Comparison of ENCODE assay signal across 13 cellular contexts in the genomic region with DNA sequence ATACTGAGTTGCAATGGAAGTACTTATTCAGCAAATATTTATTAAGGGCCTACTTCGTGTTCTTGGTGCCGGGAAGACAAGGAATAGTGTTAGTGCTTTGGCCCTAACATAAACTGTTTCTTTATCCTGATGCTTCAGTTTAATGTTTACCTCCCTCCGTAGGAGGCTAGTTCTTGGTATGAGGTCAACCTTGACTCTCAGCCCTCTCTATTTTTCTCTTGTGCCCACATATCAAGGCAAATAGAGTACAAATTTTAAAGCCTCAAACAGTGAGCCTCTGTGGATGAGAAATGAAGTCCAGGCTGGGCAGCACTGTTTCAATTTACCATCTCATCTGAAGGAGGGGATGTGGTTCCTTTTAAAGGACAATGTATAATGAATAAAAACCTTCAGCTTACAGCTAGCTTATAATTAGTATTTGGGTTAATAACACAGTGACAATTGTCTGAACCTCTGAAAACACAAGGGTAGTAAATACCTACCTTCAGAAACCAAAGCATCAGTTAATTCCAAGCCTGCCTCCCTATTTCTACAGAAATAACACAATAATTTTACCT.
DNase-seq lines count a peak whose midpoint lies in the region; ATAC-seq, FAIRE-seq and TF ChIP-seq lines count a peak whose summit lies in the region.
"Had no signal": no experiment of that assay in that cellular context is flagged by ENCODE, and none has a peak within 500 bp of the region (broad histone marks: within the 10 kb centered on the region; RNA-seq: fewer than 3 reads in every experiment).

No MANE protein-coding gene starts in this region.

- no peaks in the 10 kb centered on the region for H3K4me1 Mint-ChIP-seq in CD4-positive, alpha-beta T cell (ENCODE audit: low read depth)
- H3K4me1 Mint-ChIP-seq: T-helper 17 cell had no signal

- peak; percentile 55 for ATAC-seq in HG03432 (IDR thresholded peaks at IDR 0.05; ENCODE audit: unreplicated experiment)
- no peak for ATAC-seq in gastroesophageal sphincter
- ATAC-seq in CD4-positive, alpha-beta T cell (ENCODE audit: poor library complexity), result no peak
- ATAC-seq: activated T-cell treated with anti-CD3 and anti-CD28 coated beads, Interleukin-2, amount 50 U/mL, for 4 hours; T-helper 17 cell had no signal

- H3K9ac ChIP-seq in skeletal muscle tissue (ENCODE audit: low read depth in 1 of 3, low read length in 3 of 3), result no peak overlapping the region
- H3K9ac ChIP-seq: KMS-11 had no signal

- H3K27ac Mint-ChIP-seq in CD4-positive, alpha-beta T cell, result no peak overlapping the region
- H3K27ac Mint-ChIP-seq: dendritic cell treated with granulocyte-macrophage colony-stimulating factor and Interleukin-4, amounts not matched to agents 40 ng/mL and 50 ng/mL, for 4 days; T-helper 17 cell had no signal

- CTCF ChIA-PET in CD4-positive, alpha-beta T cell (lab: Charles Lee), result no interaction called here

- no peaks in the 10 kb centered on the region for H3K36me3 Mint-ChIP-seq in CD4-positive, alpha-beta T cell (ENCODE audit: low read depth)

- H3K9me3 ChIP-seq in right atrium auricular region (no peaks in the 10 kb centered on the region), skeletal muscle tissue (ENCODE audit: control insufficient read depth in 3 of 3, low read length in 3 of 3) (no peaks in the 10 kb centered on the region), gastroesophageal sphincter (no peaks in the 10 kb centered on the region)
- no peaks in the 10 kb centered on the region for H3K9me3 ChIP-seq in CD4-positive, alpha-beta T cell (ENCODE audit: control insufficient read depth, low read length)

- WGBS in gastroesophageal sphincter (ENCODE audit: low coverage in 1 of 2), 2 donors, result 31 to 36% methylated on average over 3 of the region's 3 CpGs

- POLR2A ChIA-PET in CD4-positive, alpha-beta T cell (lab: Charles Lee), result interaction anchor here (0.6 kb wide), 1 partner anchor 487 kb away, joined by 3 read pairs; no protein-coding TSS in a partner anchor

- H3K36me3 ChIP-seq in right atrium auricular region, result no peaks in the 10 kb centered on the region
- no peaks in the 10 kb centered on the region for H3K36me3 ChIP-seq in skeletal muscle tissue (ENCODE audit: control insufficient read depth in 3 of 3, insufficient read depth in 3 of 3, low read length in 3 of 3)
- H3K36me3 ChIP-seq in gastroesophageal sphincter, result no peaks in the 10 kb centered on the region

- no peak overlapping the region for H3K4me3 Mint-ChIP-seq in CD4-positive, alpha-beta T cell
- H3K4me3 Mint-ChIP-seq: activated T-cell treated with anti-CD3 and anti-CD28 coated beads, Interleukin-2, amount 50 U/mL, for 4 hours; dendritic cell treated with granulocyte-macrophage colony-stimulating factor and Interleukin-4, amounts not matched to agents 40 ng/mL and 50 ng/mL, for 4 days; T-helper 17 cell had no signal

- H3K27ac ChIP-seq in right atrium auricular region (peak overlapping the region; percentile 41 to 58), skeletal muscle tissue (ENCODE audit: low read depth, low read length) (peak overlapping the region; percentile 34), gastroesophageal sphincter (peak overlapping the region in 2 of 4 donors; percentile 7 to 25)
- no peak overlapping the region for H3K27ac ChIP-seq in CD4-positive, alpha-beta T cell (ENCODE audit: low read depth, low read length)
- H3K27ac ChIP-seq: KMS-11 had no signal

- DNase-seq in GM19239 (ENCODE audit: insufficient read length, low spot score) (no peak), right atrium auricular region (ENCODE audit: low spot score) (no peak), NCI-H2196 treated with DMSO at 0.1 percent for 48 hours (lab: John Stamatoyannopoulos, UW; ENCODE audit: unreplicated experiment) (no peak), D721Med (ENCODE audit: insufficient read length, low spot score) (no peak)
- DNase-seq in CD4-positive, alpha-beta T cell, result no peak
- DNase-seq: activated T-cell treated with anti-CD3 and anti-CD28 coated beads, Interleukin-2, amount 50 U/mL, for 4 hours; NCI-H524 treated with DMSO at 0.1 percent for 48 hours; T-helper 17 cell had no signal

- H3K4me3 ChIP-seq in right atrium auricular region (no peak overlapping the region), skeletal muscle tissue (ENCODE audit: low read length in 3 of 3) (no peak overlapping the region), gastroesophageal sphincter (no peak overlapping the region)

- no peaks in the 10 kb centered on the region for H3K27me3 Mint-ChIP-seq in CD4-positive, alpha-beta T cell
- H3K27me3 Mint-ChIP-seq: dendritic cell treated with granulocyte-macrophage colony-stimulating factor and Interleukin-4, amounts not matched to agents 40 ng/mL and 50 ng/mL, for 4 days had no signal

- no peak for TF ChIP-seq POLR2A in gastroesophageal sphincter (IDR thresholded peaks at IDR 0.05)

- intact Hi-C loops in CD4-positive, alpha-beta T cell (cut with DNase I, micrococcal nuclease), result no loop called here

- no peaks in the 10 kb centered on the region for H3K9me3 Mint-ChIP-seq in CD4-positive, alpha-beta T cell
- H3K9me3 Mint-ChIP-seq: activated T-cell treated with anti-CD3 and anti-CD28 coated beads, Interleukin-2, amount 50 U/mL, for 4 hours; dendritic cell treated with granulocyte-macrophage colony-stimulating factor and Interleukin-4, amounts not matched to agents 40 ng/mL and 50 ng/mL, for 4 days had no signal

- no peak for TF ChIP-seq EP300 in gastroesophageal sphincter (IDR thresholded peaks at IDR 0.05)

- peaks cover 0 to 32% of the 10 kb centered on the region in 2 donors for H3K4me1 ChIP-seq in right atrium auricular region
- H3K4me1 ChIP-seq in skeletal muscle tissue (ENCODE audit: control insufficient read depth in 3 of 3, insufficient read depth in 3 of 3, low read length in 3 of 3), result peaks cover 0 to 4% (median 0%) of the 10 kb centered on the region in 3 donors
- H3K4me1 ChIP-seq in gastroesophageal sphincter, result peaks cover 4 to 61% (median 5%) of the 10 kb centered on the region in 3 donors

- no peak for TF ChIP-seq CTCF in right atrium auricular region (IDR thresholded peaks at IDR 0.05)
- no peak for TF ChIP-seq CTCF in D721Med (IDR thresholded peaks at IDR 0.05; ENCODE audit: insufficient read depth, missing control alignments)
- no peak for TF ChIP-seq CTCF in gastroesophageal sphincter (IDR thresholded peaks at IDR 0.05)
- TF ChIP-seq CTCF in CD4-positive, alpha-beta T cell (IDR thresholded peaks at IDR 0.05), result no peak

- FAIRE-seq in GM19239 (lab: Jason Lieb, UNC) (peak; percentile 90), D721Med (lab: Jason Lieb, UNC) (no peak)

- H3K27me3 ChIP-seq in right atrium auricular region (no peaks in the 10 kb centered on the region), skeletal muscle tissue (ENCODE audit: control insufficient read depth in 3 of 3, insufficient read depth in 3 of 3, low read length in 3 of 3) (no peaks in the 10 kb centered on the region), gastroesophageal sphincter (no peaks in the 10 kb centered on the region)
- H3K27me3 ChIP-seq in CD4-positive, alpha-beta T cell (ENCODE audit: control insufficient read depth, insufficient read depth, low read length), result no peaks in the 10 kb centered on the region
